In genomic region chr16:67504190-67505021, GRCh38 we compare ENCODE assay signal across 8 cellular contexts. TPM values are rescaled to one million over a fixed set of nuclear protein-coding genes. Genes with fewer than 3 reads are reported as not detected.
DNase-seq lines count a peak whose midpoint lies in the region; ATAC-seq, FAIRE-seq and TF ChIP-seq lines count a peak whose summit lies in the region.

No MANE protein-coding gene starts in this region.

- no peak for TF ChIP-seq CTCF in OCI-LY1 (IDR thresholded peaks at IDR 0.05; ENCODE audit: low read length)
- no peak for TF ChIP-seq CTCF in colonic mucosa (IDR thresholded peaks at IDR 0.05)
- no peak for TF ChIP-seq CTCF in sigmoid colon (IDR thresholded peaks at IDR 0.05)

- H3K4me2 ChIP-seq in OCI-LY1 (ENCODE audit: low read length), result no peak overlapping the region

- peaks cover 13% of the 10 kb centered on the region for H3K4me1 ChIP-seq in OCI-LY1 (ENCODE audit: insufficient read depth, low read length, severe bottlenecking)
- H3K4me1 ChIP-seq in colonic mucosa, result no peaks in the 10 kb centered on the region
- H3K4me1 ChIP-seq in sigmoid colon, result no peaks in the 10 kb centered on the region

- no peaks in the 10 kb centered on the region for H4K20me1 ChIP-seq in OCI-LY1 (ENCODE audit: insufficient read depth, low read length)

- no peak for FAIRE-seq in GM19239 (lab: Jason Lieb, UNC)

- in situ Hi-C loops in ACHN (cut with HindIII; ENCODE audit: low pct_ligation_motif_present, low pct_unique_long_range_greater_than_20kb, low sequenced_read_pairs), result no loop called here

- peak; percentile 60 for DNase-seq in GM19239 (ENCODE audit: insufficient read length, low spot score)
- peak; percentile 68 for DNase-seq in colonic mucosa
- DNase-seq in sigmoid colon, result peak; percentile 80
- no peak for DNase-seq in NCI-H1436 (lab: John Stamatoyannopoulos, UW)
- no peak for DNase-seq in ACHN
- DNase-seq in NCI-H1694 treated with DMSO at 0.1 percent for 48 hours (lab: John Stamatoyannopoulos, UW), result no peak

- no peak overlapping the region for H3K9ac ChIP-seq in OCI-LY1 (ENCODE audit: low read length)
- H3K9ac ChIP-seq in colonic mucosa (ENCODE audit: low read depth in 2 of 2, low read length in 2 of 2), result no peak overlapping the region

- H2AFZ ChIP-seq in OCI-LY1 (ENCODE audit: low read length), result no peak overlapping the region

- TF ChIP-seq POLR2A in sigmoid colon (IDR thresholded peaks at IDR 0.05), result no peak

- H3K4me3 ChIP-seq in OCI-LY1 (ENCODE audit: low read depth, low read length, poor library complexity, severe bottlenecking) (no peak overlapping the region), colonic mucosa (no peak overlapping the region), sigmoid colon (no peak overlapping the region)

- H3K79me2 ChIP-seq in OCI-LY1 (ENCODE audit: insufficient read depth, low read length), result no peaks in the 10 kb centered on the region

- intact Hi-C loops in colonic mucosa (cut with DNase I) (no loop called here), sigmoid colon (cut with DNase I) (no loop called here)

- H3K27ac ChIP-seq in OCI-LY1 (ENCODE audit: low read depth, low read length, poor library complexity, severe bottlenecking) (peak overlapping the region; percentile 33), colonic mucosa (peak overlapping the region; percentile 46), sigmoid colon (peak overlapping the region in 1 of 4 donors; percentile 1)

- H3K36me3 ChIP-seq in OCI-LY1 (ENCODE audit: insufficient read depth, low read length) (no peaks in the 10 kb centered on the region), colonic mucosa (no peaks in the 10 kb centered on the region), sigmoid colon (no peaks in the 10 kb centered on the region)

- no peaks in the 10 kb centered on the region for H3F3A ChIP-seq in OCI-LY1 (ENCODE audit: insufficient read depth, low read length)

- H3K27me3 ChIP-seq in OCI-LY1 (ENCODE audit: insufficient read depth, low read length) (no peaks in the 10 kb centered on the region), colonic mucosa (no peaks in the 10 kb centered on the region), sigmoid colon (no peaks in the 10 kb centered on the region)

- TF ChIP-seq EP300 in sigmoid colon (IDR thresholded peaks at IDR 0.05), result no peak

- WGBS in sigmoid colon, 2 donors, result 54 to 64% methylated on average over 8 of the region's 8 CpGs

- H3K9me3 ChIP-seq in OCI-LY1 (ENCODE audit: low read length), result no peaks in the 10 kb centered on the region
- H3K9me3 ChIP-seq in colonic mucosa, result no peaks in the 10 kb centered on the region
- H3K9me3 ChIP-seq in sigmoid colon, result no peaks in the 10 kb centered on the region

- H3K9me2 ChIP-seq in OCI-LY1 (ENCODE audit: low read depth, low read length), result no peaks in the 10 kb centered on the region

- no peak for ATAC-seq in GM18873 (IDR thresholded peaks at IDR 0.05; ENCODE audit: low FRiP score, unreplicated experiment)

RNA-seq across cellular contexts. Expression of gene AGRP, which starts 21.1 kb away (rescaled TPM):
- total RNA-seq in colonic mucosa, result not detected
- total RNA-seq in sigmoid colon, result not detected
- polyA plus RNA-seq in sigmoid colon, result not detected

RNA-seq across cellular contexts. Expression of gene ATP6V0D1, which starts 23.4 kb away (rescaled TPM):
- total RNA-seq in colonic mucosa (100 to 1,000 TPM; 194 to 195 TPM), sigmoid colon (100 to 1,000 TPM in 2 of 4 donors, 10 to 100 TPM in 2; 70.3 to 112 (median 93.6) TPM)
- polyA plus RNA-seq in sigmoid colon, result 100 to 1,000 TPM; 214 to 287 (median 231) TPM

RNA-seq across cellular contexts. Expression of gene RIPOR1, which starts 24.2 kb away (rescaled TPM):
- total RNA-seq in colonic mucosa, result 10 to 100 TPM; 14.4 to 19.0 TPM
- 10 to 100 TPM; 23.9 to 60.9 (median 35.2) TPM for total RNA-seq in sigmoid colon
- polyA plus RNA-seq in sigmoid colon, result 10 to 100 TPM; 10.2 to 26.7 (median 11.8) TPM

RNA-seq across cellular contexts. Expression of gene CTCF, which starts 57.9 kb away (rescaled TPM):
- total RNA-seq in colonic mucosa, result 10 to 100 TPM; 37.0 to 47.3 TPM
- total RNA-seq in sigmoid colon, result 10 to 100 TPM; 29.2 to 45.7 (median 35.8) TPM
- 10 to 100 TPM; 25.8 to 28.8 (median 27.5) TPM for polyA plus RNA-seq in sigmoid colon

Comparison
In these comparisons a context has a peak if more than half of its experiments do, and no peak if none do; other contexts are left out.
1. DNase-seq: peak in GM19239 (single experiment), colonic mucosa (single experiment) and sigmoid colon (single experiment); none in NCI-H1436 (single experiment), ACHN (single experiment) and NCI-H1694 treated with DMSO at 0.1 percent for 48 hours (single experiment).